2 cellular contexts compared by ENCODE assay signal in the genomic region with DNA sequence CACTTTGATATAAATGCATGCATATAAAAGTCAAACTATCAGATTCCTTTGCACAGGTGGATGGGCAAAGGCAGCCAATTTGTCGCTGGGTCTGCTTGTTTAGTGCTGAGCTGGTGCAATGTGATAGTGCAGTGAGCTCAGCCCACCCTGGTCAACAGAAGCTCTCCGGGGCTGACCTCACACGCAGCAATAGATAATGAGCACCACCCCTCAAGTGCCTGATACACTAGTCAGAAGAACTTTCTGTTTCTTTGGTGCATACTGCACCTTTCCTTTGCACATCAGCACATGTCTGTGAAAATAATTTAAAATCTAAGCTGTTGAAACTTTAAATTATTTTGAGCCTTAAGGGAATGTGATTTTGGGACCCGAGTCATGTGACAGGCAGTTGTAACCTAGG.
TF ChIP-seq lines count a peak whose summit lies in the region.

No MANE protein-coding gene starts in this region.

TF ChIP-seq in GM23338, 12 proteins besides CTCF, POLR2A, EP300 and RAD21:
- TF ChIP-seq, protein P1, sequence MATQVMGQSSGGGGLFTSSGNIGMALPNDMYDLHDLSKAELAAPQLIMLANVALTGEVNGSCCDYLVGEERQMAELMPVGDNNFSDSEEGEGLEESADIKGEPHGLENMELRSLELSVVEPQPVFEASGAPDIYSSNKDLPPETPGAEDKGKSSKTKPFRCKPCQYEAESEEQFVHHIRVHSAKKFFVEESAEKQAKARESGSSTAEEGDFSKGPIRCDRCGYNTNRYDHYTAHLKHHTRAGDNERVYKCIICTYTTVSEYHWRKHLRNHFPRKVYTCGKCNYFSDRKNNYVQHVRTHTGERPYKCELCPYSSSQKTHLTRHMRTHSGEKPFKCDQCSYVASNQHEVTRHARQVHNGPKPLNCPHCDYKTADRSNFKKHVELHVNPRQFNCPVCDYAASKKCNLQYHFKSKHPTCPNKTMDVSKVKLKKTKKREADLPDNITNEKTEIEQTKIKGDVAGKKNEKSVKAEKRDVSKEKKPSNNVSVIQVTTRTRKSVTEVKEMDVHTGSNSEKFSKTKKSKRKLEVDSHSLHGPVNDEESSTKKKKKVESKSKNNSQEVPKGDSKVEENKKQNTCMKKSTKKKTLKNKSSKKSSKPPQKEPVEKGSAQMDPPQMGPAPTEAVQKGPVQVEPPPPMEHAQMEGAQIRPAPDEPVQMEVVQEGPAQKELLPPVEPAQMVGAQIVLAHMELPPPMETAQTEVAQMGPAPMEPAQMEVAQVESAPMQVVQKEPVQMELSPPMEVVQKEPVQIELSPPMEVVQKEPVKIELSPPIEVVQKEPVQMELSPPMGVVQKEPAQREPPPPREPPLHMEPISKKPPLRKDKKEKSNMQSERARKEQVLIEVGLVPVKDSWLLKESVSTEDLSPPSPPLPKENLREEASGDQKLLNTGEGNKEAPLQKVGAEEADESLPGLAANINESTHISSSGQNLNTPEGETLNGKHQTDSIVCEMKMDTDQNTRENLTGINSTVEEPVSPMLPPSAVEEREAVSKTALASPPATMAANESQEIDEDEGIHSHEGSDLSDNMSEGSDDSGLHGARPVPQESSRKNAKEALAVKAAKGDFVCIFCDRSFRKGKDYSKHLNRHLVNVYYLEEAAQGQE (IDR thresholded peaks at IDR 0.05; ENCODE audit: unreplicated experiment) = no peak
- TF ChIP-seq ZNF331 (CRISPR knock-in tag; IDR thresholded peaks at IDR 0.05; ENCODE audit: low read depth) = no peak
- no peak for TF ChIP-seq STAT1 (IDR thresholded peaks at IDR 0.05; ENCODE audit: unreplicated experiment)
- TF ChIP-seq JUNB (IDR thresholded peaks at IDR 0.05; ENCODE audit: unreplicated experiment) = no peak
- no peak for TF ChIP-seq NANOG (IDR thresholded peaks at IDR 0.05; ENCODE audit: borderline replicate concordance)
TF ChIP-seq in GM23338: peak in this region for 0.

TF ChIP-seq in H1, 55 proteins besides CTCF, POLR2A, EP300 and RAD21:
- TF ChIP-seq RBBP5 (IDR thresholded peaks at IDR 0.05; ENCODE audit: borderline replicate concordance, low read depth, low read length) (no peak), POU5F1 (IDR thresholded peaks at IDR 0.05; ENCODE audit: low read depth, low read length) (no peak), TAF7 (optimal IDR thresholded peaks at IDR 0.05; ENCODE audit: borderline replicate concordance, low read depth, low read length) (no peak), CEBPB (IDR thresholded peaks at IDR 0.05; ENCODE audit: low read depth, low read length) (no peak), CREB1 (IDR thresholded peaks at IDR 0.05) (no peak), BRCA1 (IDR thresholded peaks at IDR 0.05; ENCODE audit: low read depth, low read length) (no peak), CHD1 (IDR thresholded peaks at IDR 0.05; ENCODE audit: low read depth, low read length) (no peak), GABPA (IDR thresholded peaks at IDR 0.05; ENCODE audit: borderline replicate concordance, insufficient read depth, low read length) (no peak), FOSL1 (IDR thresholded peaks at IDR 0.05; ENCODE audit: insufficient read depth, low read depth, low read length) (no peak), SP4 (IDR thresholded peaks at IDR 0.05; ENCODE audit: low read length) (no peak), KDM4A (IDR thresholded peaks at IDR 0.05; ENCODE audit: low read depth, low read length, severe bottlenecking) (no peak), JUND (IDR thresholded peaks at IDR 0.05; ENCODE audit: low read length) (no peak), HDAC2 (IDR thresholded peaks at IDR 0.05; ENCODE audit: borderline replicate concordance in 1 of 2, low read depth in 2 of 2, low read length in 2 of 2) (no peak), MAFK (IDR thresholded peaks at IDR 0.05; ENCODE audit: low read depth, low read length) (no peak), RNF2 (IDR thresholded peaks at IDR 0.05; ENCODE audit: borderline replicate concordance, low read depth, low read length, missing control alignments, poor library complexity, severe bottlenecking) (no peak), POLR2AphosphoS5 (IDR thresholded peaks at IDR 0.05; ENCODE audit: low read depth, low read length) (no peak), SP2 (IDR thresholded peaks at IDR 0.05; ENCODE audit: low read length) (no peak), SIN3A (conservative IDR thresholded peaks at IDR 0.05 in 1 of 2, IDR thresholded peaks at IDR 0.05 in 1 of 2; ENCODE audit: low read depth in 1 of 2, low read length in 2 of 2) (no peak)
- TF ChIP-seq, protein P2, sequence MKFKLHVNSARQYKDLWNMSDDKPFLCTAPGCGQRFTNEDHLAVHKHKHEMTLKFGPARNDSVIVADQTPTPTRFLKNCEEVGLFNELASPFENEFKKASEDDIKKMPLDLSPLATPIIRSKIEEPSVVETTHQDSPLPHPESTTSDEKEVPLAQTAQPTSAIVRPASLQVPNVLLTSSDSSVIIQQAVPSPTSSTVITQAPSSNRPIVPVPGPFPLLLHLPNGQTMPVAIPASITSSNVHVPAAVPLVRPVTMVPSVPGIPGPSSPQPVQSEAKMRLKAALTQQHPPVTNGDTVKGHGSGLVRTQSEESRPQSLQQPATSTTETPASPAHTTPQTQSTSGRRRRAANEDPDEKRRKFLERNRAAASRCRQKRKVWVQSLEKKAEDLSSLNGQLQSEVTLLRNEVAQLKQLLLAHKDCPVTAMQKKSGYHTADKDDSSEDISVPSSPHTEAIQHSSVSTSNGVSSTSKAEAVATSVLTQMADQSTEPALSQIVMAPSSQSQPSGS (IDR thresholded peaks at IDR 0.05; ENCODE audit: low read length) = no peak
- TF ChIP-seq, protein P3, sequence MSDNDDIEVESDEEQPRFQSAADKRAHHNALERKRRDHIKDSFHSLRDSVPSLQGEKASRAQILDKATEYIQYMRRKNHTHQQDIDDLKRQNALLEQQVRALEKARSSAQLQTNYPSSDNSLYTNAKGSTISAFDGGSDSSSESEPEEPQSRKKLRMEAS (IDR thresholded peaks at IDR 0.05) = no peak
